ENCODE assay signal across 1 cellular context in the genomic region with DNA sequence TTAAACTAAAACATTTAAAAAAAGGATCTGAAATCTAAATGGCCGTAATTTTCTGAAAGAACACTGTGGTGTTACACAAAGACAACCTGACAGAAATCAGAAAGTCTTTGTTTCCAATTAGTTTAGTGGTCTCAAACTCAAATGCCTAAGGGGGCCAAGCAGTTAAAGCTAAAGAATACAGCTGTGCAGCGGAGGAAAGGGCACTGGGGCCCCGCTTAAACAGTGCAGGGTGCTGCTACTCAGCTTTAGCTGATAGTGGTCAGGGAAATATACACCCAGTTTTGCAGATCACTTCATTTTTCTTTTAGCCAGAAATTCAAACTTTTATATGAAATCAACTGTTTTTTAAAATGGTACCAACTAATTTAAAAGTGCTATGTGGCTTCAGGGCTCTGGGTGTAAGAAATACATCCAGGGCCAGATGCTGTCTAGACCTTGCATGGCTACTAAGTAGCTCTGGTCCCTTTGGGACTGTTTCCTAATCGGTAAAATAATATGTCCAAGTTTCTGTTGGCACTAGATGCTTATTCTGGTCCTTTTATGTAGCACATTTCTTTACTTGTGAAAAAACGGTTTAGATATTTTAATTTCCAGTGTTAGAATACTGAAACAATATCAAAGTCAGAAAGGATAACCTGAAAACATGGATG.
TF ChIP-seq lines count a peak whose summit lies in the region.

No MANE protein-coding gene starts in this region.

TF ChIP-seq in K562, 482 proteins besides CTCF, POLR2A, EP300 and RAD21 (continued from another document):
- TF ChIP-seq, protein P1, sequence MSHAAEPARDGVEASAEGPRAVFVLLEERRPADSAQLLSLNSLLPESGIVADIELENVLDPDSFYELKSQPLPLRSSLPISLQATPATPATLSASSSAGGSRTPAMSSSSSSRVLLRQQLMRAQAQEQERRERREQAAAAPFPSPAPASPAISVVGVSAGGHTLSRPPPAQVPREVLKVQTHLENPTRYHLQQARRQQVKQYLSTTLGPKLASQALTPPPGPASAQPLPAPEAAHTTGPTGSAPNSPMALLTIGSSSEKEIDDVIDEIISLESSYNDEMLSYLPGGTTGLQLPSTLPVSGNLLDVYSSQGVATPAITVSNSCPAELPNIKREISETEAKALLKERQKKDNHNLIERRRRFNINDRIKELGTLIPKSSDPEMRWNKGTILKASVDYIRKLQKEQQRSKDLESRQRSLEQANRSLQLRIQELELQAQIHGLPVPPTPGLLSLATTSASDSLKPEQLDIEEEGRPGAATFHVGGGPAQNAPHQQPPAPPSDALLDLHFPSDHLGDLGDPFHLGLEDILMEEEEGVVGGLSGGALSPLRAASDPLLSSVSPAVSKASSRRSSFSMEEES (CRISPR knock-in tag; IDR thresholded peaks at IDR 0.05): no peak
- TF ChIP-seq HES1 (IDR thresholded peaks at IDR 0.05; ENCODE audit: low read depth): no peak
- TF ChIP-seq GABPB2 (CRISPR knock-in tag; conservative IDR thresholded peaks at IDR 0.05): no peak
- no peak for TF ChIP-seq MECOM (CRISPR knock-in tag; IDR thresholded peaks at IDR 0.05)
- TF ChIP-seq, protein P2, sequence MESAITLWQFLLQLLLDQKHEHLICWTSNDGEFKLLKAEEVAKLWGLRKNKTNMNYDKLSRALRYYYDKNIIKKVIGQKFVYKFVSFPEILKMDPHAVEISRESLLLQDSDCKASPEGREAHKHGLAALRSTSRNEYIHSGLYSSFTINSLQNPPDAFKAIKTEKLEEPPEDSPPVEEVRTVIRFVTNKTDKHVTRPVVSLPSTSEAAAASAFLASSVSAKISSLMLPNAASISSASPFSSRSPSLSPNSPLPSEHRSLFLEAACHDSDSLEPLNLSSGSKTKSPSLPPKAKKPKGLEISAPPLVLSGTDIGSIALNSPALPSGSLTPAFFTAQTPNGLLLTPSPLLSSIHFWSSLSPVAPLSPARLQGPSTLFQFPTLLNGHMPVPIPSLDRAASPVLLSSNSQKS (CRISPR knock-in tag; IDR thresholded peaks at IDR 0.05): no peak
- no peak for TF ChIP-seq POLR2AphosphoS2 (IDR thresholded peaks at IDR 0.05; ENCODE audit: low read length)
- TF ChIP-seq, protein P3, sequence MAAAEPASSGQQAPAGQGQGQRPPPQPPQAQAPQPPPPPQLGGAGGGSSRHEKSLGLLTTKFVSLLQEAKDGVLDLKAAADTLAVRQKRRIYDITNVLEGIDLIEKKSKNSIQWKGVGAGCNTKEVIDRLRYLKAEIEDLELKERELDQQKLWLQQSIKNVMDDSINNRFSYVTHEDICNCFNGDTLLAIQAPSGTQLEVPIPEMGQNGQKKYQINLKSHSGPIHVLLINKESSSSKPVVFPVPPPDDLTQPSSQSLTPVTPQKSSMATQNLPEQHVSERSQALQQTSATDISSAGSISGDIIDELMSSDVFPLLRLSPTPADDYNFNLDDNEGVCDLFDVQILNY (CRISPR knock-in tag; IDR thresholded peaks at IDR 0.05): no peak
- no peak for TF ChIP-seq POLR3G (IDR thresholded peaks at IDR 0.05; ENCODE audit: extremely low read depth, insufficient read length, insufficient replicate concordance)
- TF ChIP-seq TEAD2 (tag; IDR thresholded peaks at IDR 0.05): no peak
- TF ChIP-seq TAF9B (IDR thresholded peaks at IDR 0.05; ENCODE audit: partially characterized antibody): no peak
- no peak for TF ChIP-seq ZNF699 (CRISPR knock-in tag; IDR thresholded peaks at IDR 0.05; ENCODE audit: insufficient replicate concordance)
- TF ChIP-seq ZNF764 (CRISPR knock-in tag; IDR thresholded peaks at IDR 0.05; ENCODE audit: low read depth): no peak
- TF ChIP-seq, protein P4, sequence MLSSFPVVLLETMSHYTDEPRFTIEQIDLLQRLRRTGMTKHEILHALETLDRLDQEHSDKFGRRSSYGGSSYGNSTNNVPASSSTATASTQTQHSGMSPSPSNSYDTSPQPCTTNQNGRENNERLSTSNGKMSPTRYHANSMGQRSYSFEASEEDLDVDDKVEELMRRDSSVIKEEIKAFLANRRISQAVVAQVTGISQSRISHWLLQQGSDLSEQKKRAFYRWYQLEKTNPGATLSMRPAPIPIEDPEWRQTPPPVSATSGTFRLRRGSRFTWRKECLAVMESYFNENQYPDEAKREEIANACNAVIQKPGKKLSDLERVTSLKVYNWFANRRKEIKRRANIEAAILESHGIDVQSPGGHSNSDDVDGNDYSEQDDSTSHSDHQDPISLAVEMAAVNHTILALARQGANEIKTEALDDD (IDR thresholded peaks at IDR 0.05): no peak
- no peak for TF ChIP-seq NCOA2 (IDR thresholded peaks at IDR 0.05; ENCODE audit: partially characterized antibody in 2 of 2)
- no peak for TF ChIP-seq ZNF79 (CRISPR knock-in tag; IDR thresholded peaks at IDR 0.05; ENCODE audit: low read depth)
- TF ChIP-seq THRA (IDR thresholded peaks at IDR 0.05): no peak
- TF ChIP-seq SREBF2 (CRISPR knock-in tag; IDR thresholded peaks at IDR 0.05): no peak
